Comparison of ENCODE assay signal across 2 cellular contexts in the genomic region with DNA sequence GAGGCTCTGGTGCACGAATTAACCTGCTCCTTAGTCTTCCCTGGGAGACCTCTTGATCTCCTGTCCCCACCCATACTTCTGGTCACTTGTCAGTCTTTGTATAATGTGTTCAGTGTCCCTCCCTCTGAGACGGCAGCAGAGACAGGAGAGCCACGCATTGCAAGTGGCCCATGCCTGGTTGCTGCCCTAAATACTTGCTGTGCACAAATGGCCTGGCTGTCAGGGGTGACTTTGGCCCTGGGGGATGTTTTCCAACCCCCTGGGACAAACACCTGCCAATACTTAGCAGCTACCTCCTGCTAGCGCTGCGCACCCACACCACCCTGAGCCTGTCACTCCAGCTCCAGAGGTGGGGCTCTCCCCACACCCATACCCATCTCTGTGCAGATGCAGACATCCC.
TF ChIP-seq lines count a peak whose summit lies in the region.

No MANE protein-coding gene starts in this region.

TF ChIP-seq in SK-N-SH, 30 proteins besides CTCF, POLR2A, EP300 and RAD21 (continued from another document):
- TF ChIP-seq, protein P1, sequence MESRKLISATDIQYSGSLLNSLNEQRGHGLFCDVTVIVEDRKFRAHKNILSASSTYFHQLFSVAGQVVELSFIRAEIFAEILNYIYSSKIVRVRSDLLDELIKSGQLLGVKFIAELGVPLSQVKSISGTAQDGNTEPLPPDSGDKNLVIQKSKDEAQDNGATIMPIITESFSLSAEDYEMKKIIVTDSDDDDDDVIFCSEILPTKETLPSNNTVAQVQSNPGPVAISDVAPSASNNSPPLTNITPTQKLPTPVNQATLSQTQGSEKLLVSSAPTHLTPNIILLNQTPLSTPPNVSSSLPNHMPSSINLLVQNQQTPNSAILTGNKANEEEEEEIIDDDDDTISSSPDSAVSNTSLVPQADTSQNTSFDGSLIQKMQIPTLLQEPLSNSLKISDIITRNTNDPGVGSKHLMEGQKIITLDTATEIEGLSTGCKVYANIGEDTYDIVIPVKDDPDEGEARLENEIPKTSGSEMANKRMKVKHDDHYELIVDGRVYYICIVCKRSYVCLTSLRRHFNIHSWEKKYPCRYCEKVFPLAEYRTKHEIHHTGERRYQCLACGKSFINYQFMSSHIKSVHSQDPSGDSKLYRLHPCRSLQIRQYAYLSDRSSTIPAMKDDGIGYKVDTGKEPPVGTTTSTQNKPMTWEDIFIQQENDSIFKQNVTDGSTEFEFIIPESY (IDR thresholded peaks at IDR 0.05; ENCODE audit: borderline replicate concordance, low read depth): no peak
- no peak for TF ChIP-seq FOXM1 (IDR thresholded peaks at IDR 0.05; ENCODE audit: low read depth)

TF ChIP-seq in SK-N-SH treated with all-trans-retinoic acid at 6 μM for 48 hours, 23 proteins besides CTCF, POLR2A, EP300 and RAD21 (continued from another document):
- TF ChIP-seq, protein P2, sequence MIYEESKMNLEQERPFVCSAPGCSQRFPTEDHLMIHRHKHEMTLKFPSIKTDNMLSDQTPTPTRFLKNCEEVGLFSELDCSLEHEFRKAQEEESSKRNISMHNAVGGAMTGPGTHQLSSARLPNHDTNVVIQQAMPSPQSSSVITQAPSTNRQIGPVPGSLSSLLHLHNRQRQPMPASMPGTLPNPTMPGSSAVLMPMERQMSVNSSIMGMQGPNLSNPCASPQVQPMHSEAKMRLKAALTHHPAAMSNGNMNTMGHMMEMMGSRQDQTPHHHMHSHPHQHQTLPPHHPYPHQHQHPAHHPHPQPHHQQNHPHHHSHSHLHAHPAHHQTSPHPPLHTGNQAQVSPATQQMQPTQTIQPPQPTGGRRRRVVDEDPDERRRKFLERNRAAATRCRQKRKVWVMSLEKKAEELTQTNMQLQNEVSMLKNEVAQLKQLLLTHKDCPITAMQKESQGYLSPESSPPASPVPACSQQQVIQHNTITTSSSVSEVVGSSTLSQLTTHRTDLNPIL (CRISPR knock-in tag; IDR thresholded peaks at IDR 0.05; ENCODE audit: low read depth): no peak
